ENCODE assay signal across 16 cellular contexts in the genomic region with DNA sequence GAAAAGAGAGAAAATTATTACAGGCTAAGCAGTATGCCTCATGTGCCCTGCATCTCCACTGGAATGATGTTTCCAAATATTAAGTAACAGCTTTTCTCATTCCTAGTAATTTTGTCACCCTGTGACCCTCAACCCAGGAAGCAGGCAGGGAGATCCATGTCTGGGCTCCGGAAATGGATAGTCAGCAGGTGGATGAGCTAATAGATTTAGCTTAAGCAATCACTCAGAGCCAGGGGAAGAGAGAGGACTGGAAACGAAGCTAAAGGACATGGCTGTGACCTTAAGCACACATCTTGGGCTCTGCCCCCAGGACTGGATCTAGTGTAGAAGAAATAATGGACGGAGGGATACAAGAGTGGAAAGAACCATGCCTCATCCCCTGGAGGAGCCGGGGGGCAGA.
"Had no signal": no experiment of that assay in that cellular context is flagged by ENCODE, and none has a peak within 500 bp of the region (broad histone marks: within the 10 kb centered on the region; RNA-seq: fewer than 3 reads in every experiment).

No MANE protein-coding gene starts in this region.

- ATAC-seq: body of pancreas; effector memory CD8-positive, alpha-beta T cell had no signal

- H3K4me3 Mint-ChIP-seq: effector memory CD8-positive, alpha-beta T cell; memory B cell; neural crest cell; stimulated activated naive CD8-positive, alpha-beta T cell treated with anti-CD3 and anti-CD28 coated beads, Interleukin-15, Interleukin-2, amounts not matched to agents 100 ng/mL and 50 ng/mL, for 24 hours had no signal

- H3K4me1 ChIP-seq: adrenal gland, testis had no signal

- H3K27ac Mint-ChIP-seq: effector memory CD8-positive, alpha-beta T cell; memory B cell; stimulated activated naive CD8-positive, alpha-beta T cell treated with anti-CD3 and anti-CD28 coated beads, Interleukin-15, Interleukin-2, amounts not matched to agents 100 ng/mL and 50 ng/mL, for 24 hours had no signal

- FAIRE-seq: TTC549 had no signal

- DNase-seq: activated CD4-positive, alpha-beta T cell treated with anti-CD3 and anti-CD28 coated beads, Interleukin-2, amount 50 U/mL, for 1 hour; activated naive CD4-positive, alpha-beta T cell treated with anti-CD3 and anti-CD28 coated beads, Interleukin-2, amount 50 U/mL, for 16 hours; adrenal gland; body of pancreas; central memory CD4-positive, alpha-beta T cell; cortex of kidney; effector memory CD8-positive, alpha-beta T cell; glutamatergic neuron; stimulated activated CD4-positive, alpha-beta T cell treated with anti-CD3 and anti-CD28 coated beads, Interleukin-15, amount 100 ng/mL, for 24 hours; stimulated activated CD4-positive, alpha-beta T cell treated with anti-CD3 and anti-CD28 coated beads, Interleukin-4, amount 100 ng/mL, for 24 hours; T-helper 2 cell; testis had no signal

- H3K27me3 ChIP-seq: adrenal gland, body of pancreas, testis had no signal

- H3K27ac ChIP-seq: adrenal gland, body of pancreas, testis had no signal

- H3K9me3 ChIP-seq: adrenal gland, body of pancreas, testis had no signal

- H3K4me3 ChIP-seq: adrenal gland, body of pancreas, testis had no signal

- H3K27me3 Mint-ChIP-seq: effector memory CD8-positive, alpha-beta T cell; memory B cell; stimulated activated naive CD8-positive, alpha-beta T cell treated with anti-CD3 and anti-CD28 coated beads, Interleukin-15, Interleukin-2, amounts not matched to agents 100 ng/mL and 50 ng/mL, for 24 hours had no signal

- H3K36me3 ChIP-seq: adrenal gland had no signal
